Comparison of ENCODE assay signal across 29 cellular contexts in the genomic region with DNA sequence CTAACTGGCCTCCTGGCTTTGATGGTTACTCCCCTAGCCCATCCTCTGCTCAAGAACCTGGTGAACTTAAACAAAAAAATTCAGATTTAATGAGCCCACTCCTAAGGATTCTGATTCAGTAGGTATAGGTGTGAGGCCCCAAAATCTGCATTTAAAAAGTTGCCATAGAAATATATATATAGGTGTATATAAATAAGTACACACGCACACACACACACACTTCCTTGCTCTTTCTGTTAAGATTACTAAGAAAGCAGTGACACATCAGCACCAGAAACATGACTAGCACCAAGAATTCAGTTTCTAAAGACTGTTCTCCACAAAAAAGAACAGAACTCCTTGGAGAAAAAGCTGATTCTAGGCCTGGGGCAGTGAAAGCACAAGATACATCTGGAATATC.
"Had no signal": no experiment of that assay in that cellular context is flagged by ENCODE, and none has a peak within 500 bp of the region (broad histone marks: within the 10 kb centered on the region; RNA-seq: fewer than 3 reads in every experiment).

No MANE protein-coding gene starts in this region.

- FAIRE-seq: pancreas, small intestine had no signal

- H3K4me1 ChIP-seq: adrenal gland, heart left ventricle, lower lobe of right lung, prostate gland, suprapubic skin, tibial artery had no signal

- H3K27ac ChIP-seq: adrenal gland, brain microvascular endothelial cell, heart left ventricle, lower lobe of right lung, pancreas, prostate gland, suprapubic skin, tibial artery, WERI-Rb-1 had no signal

- H3K9me3 ChIP-seq: adrenal gland, heart left ventricle, lower lobe of right lung, pancreas, prostate gland, suprapubic skin, tibial artery had no signal

- H3K36me3 ChIP-seq: adrenal gland, brain microvascular endothelial cell, heart left ventricle, lower lobe of right lung, pancreas, prostate gland, suprapubic skin, tibial artery, WERI-Rb-1 had no signal

- DNase-seq: activated CD4-positive, alpha-beta T cell treated with anti-CD3 and anti-CD28 coated beads for 48 hours; activated CD4-positive, alpha-beta T cell treated with anti-CD3 and anti-CD28 coated beads, Interleukin-2, amount 50 U/mL, for 48 hours; activated CD8-positive, alpha-beta memory T cell treated with anti-CD3 and anti-CD28 coated beads for 24 hours; activated effector memory CD4-positive, alpha-beta T cell treated with Interleukin-2 at 50 U/mL for 16 hours; activated naive CD4-positive, alpha-beta T cell treated with Interleukin-2 at 50 U/mL for 16 hours; adrenal gland; aorta; brain microvascular endothelial cell; caudate nucleus; cortex of kidney; effector memory CD8-positive, alpha-beta T cell; heart left ventricle; hypothalamus; immature natural killer cell; lower lobe of right lung; mesenchymal stem cell; naive thymus-derived CD8-positive, alpha-beta T cell; nucleus accumbens; pancreas; retina; small intestine; stimulated activated CD4-positive, alpha-beta T cell treated with anti-CD3 and anti-CD28 coated beads, Interleukin-1b, Interleukin-23, amount 100 ng/mL, for 48 hours; stimulated activated CD4-positive, alpha-beta T cell treated with anti-CD3 and anti-CD28 coated beads, Interleukin-4, amount 100 ng/mL, for 4 hours; stimulated activated CD8-positive, alpha-beta memory T cell treated with anti-CD3 and anti-CD28 coated beads, Interleukin-4, amount 100 ng/mL, for 48 hours; stimulated activated naive CD8-positive, alpha-beta T cell treated with anti-CD3 and anti-CD28 coated beads, Interleukin-15, amount 100 ng/mL, for 72 hours; tibial artery; WERI-Rb-1 had no signal

- H3K4me3 ChIP-seq: adrenal gland, heart left ventricle, lower lobe of right lung, pancreas, prostate gland, suprapubic skin, tibial artery had no signal

- H3K27me3 ChIP-seq: adrenal gland, brain microvascular endothelial cell, pancreas, suprapubic skin, tibial artery had no signal
